Comparison of ENCODE assay signal across 1 cellular context in the genomic region with DNA sequence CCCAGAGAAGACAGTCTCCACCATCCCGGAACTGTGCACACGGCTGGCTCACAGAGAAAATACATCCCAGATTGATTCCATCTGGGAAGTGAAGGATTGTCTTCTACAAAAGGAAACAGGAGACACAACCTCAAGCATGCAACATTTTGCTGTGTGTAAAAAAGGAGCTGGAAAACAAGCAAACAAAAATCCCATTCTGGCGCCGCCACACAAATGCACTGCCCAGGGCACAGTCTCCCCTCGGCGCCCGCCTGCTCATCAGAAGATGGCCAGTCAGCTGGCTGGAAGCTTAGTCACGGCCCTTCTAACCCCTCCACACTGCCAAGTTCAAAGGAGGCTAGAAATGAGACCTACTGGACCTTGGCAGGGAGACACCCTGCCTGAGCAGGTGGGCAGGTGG.
TF ChIP-seq lines count a peak whose summit lies in the region.

No MANE protein-coding gene starts in this region.

TF ChIP-seq in A549, 52 proteins besides CTCF, POLR2A, EP300 and RAD21 (continued from another document):
- TF ChIP-seq, protein P1, sequence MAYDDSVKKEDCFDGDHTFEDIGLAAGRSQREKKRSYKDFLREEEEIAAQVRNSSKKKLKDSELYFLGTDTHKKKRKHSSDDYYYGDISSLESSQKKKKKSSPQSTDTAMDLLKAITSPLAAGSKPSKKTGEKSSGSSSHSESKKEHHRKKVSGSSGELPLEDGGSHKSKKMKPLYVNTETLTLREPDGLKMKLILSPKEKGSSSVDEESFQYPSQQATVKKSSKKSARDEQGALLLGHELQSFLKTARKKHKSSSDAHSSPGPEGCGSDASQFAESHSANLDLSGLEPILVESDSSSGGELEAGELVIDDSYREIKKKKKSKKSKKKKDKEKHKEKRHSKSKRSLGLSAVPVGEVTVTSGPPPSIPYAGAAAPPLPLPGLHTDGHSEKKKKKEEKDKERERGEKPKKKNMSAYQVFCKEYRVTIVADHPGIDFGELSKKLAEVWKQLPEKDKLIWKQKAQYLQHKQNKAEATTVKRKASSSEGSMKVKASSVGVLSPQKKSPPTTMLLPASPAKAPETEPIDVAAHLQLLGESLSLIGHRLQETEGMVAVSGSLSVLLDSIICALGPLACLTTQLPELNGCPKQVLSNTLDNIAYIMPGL (CRISPR knock-in tag; IDR thresholded peaks at IDR 0.05; ENCODE audit: borderline replicate concordance): no peak
- TF ChIP-seq CHD2 (IDR thresholded peaks at IDR 0.05; ENCODE audit: low read length, partially characterized antibody) (no peak), FOSL2 (IDR thresholded peaks at IDR 0.05) (no peak), FOSL2 (CRISPR knock-in tag; IDR thresholded peaks at IDR 0.05) (no peak), BHLHE40 (IDR thresholded peaks at IDR 0.05; ENCODE audit: low read depth, low read length) (no peak), EHMT2 (IDR thresholded peaks at IDR 0.05; ENCODE audit: low read depth) (no peak), HDAC2 (IDR thresholded peaks at IDR 0.05) (no peak), HOXB5 (CRISPR knock-in tag; IDR thresholded peaks at IDR 0.05) (no peak), CEBPB (IDR thresholded peaks at IDR 0.05) (no peak)
- TF ChIP-seq, protein P2, sequence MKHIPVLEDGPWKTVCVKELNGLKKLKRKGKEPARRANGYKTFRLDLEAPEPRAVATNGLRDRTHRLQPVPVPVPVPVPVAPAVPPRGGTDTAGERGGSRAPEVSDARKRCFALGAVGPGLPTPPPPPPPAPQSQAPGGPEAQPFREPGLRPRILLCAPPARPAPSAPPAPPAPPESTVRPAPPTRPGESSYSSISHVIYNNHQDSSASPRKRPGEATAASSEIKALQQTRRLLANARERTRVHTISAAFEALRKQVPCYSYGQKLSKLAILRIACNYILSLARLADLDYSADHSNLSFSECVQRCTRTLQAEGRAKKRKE (CRISPR knock-in tag; IDR thresholded peaks at IDR 0.05; ENCODE audit: low read depth): no peak
